ENCODE assay signal across 25 cellular contexts in the genomic region with DNA sequence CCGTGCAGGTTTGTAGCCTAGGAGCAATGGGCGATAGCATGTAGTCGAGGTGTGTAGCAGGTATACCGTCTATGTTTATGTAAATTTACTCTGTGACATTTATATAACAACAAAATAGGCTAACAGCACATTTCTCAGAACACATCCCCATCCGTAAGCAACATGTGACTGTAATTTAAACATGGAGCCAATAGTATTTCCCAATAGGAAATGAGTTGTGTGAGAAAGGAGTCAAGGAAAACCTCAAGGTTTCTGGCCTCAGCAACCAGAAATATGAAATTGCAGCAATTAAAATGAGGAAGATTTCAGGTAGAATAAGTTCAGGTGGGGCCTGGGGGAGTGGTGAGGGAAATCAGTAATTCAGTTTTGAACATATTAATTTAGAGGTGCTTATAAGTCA.
"Had no signal": no experiment of that assay in that cellular context is flagged by ENCODE, and none has a peak within 500 bp of the region (broad histone marks: within the 10 kb centered on the region; RNA-seq: fewer than 3 reads in every experiment).

No MANE protein-coding gene starts in this region.

- H3K4me3 ChIP-seq: cardiac muscle cell, gastroesophageal sphincter, mucosa of descending colon, suprapubic skin, tibial nerve had no signal

- H3K27ac ChIP-seq: cardiac muscle cell, gastroesophageal sphincter, suprapubic skin, tibial nerve had no signal

- DNase-seq: activated B cell treated with CpG ODN at 0.5 μM for 24 hours; activated CD4-positive, alpha-beta memory T cell treated with anti-CD3 and anti-CD28 coated beads for 36 hours; activated CD4-positive, alpha-beta T cell treated with anti-CD3 and anti-CD28 coated beads for 36 hours; activated effector memory CD4-positive, alpha-beta T cell treated with Interleukin-2 at 50 U/mL for 16 hours; activated naive CD4-positive, alpha-beta T cell treated with anti-CD3 and anti-CD28 coated beads for 36 hours; activated naive CD8-positive, alpha-beta T cell treated with anti-CD3 and anti-CD28 coated beads, Interleukin-2, amount 10 ng/mL, durations not matched to agents 7 days and 5 days; activated T-cell treated with anti-CD3 and anti-CD28 coated beads, Interleukin-2, amount 50 U/mL, for 72 hours; amygdala; effector CD4-positive, alpha-beta T cell; erythroblast; head of caudate nucleus; hypothalamus; islet precursor cell; left cardiac atrium; mesendoderm; mucosa of descending colon; posterior cingulate gyrus; small intestine; stimulated activated CD4-positive, alpha-beta T cell treated with anti-CD3 and anti-CD28 coated beads, Interleukin-2, amount 100 ng/mL, for 24 hours; stimulated activated naive CD8-positive, alpha-beta T cell treated with anti-CD3 and anti-CD28 coated beads, Interleukin-15, amount 100 ng/mL, for 72 hours; T1000 had no signal

- H3K27me3 ChIP-seq: cardiac muscle cell, gastroesophageal sphincter, suprapubic skin, tibial nerve had no signal

- H3K4me1 ChIP-seq: tibial nerve had no signal

- H3K36me3 ChIP-seq: suprapubic skin had no signal

- H3K9me3 ChIP-seq: mucosa of descending colon, suprapubic skin had no signal
